Comparison of ENCODE assay signal across 8 cellular contexts in genomic region chr7:43584733-43585132, GRCh38. TPM values are rescaled to one million over a fixed set of nuclear protein-coding genes. Genes with fewer than 3 reads are reported as not detected.
DNase-seq lines count a peak whose midpoint lies in the region; ATAC-seq, FAIRE-seq and TF ChIP-seq lines count a peak whose summit lies in the region.
"Not testable (repeated sequence)": the region's sequence is repeated elsewhere in the genome, so short reads cannot be mapped to it uniquely, and the experiment has no call there.

No MANE protein-coding gene starts in this region.

- H3K9me3 ChIP-seq in A673 (ENCODE audit: low read depth, low read length, poor library complexity, severe bottlenecking); PC-9 (ENCODE audit: insufficient read depth, low read depth); left ventricle myocardium inferior (replicated peaks); spleen: not testable (repeated sequence)

- H3K4me3 Mint-ChIP-seq in activated T-helper 1 cell treated with anti-CD3 and anti-CD28 coated beads, Interleukin-12 subunit alpha, Interleukin-12 subunit beta, Interleukin-2, Interleukin-4 antibody, amounts not matched to agents 30 ng/mL and 10 ng/mL and 1 ng/mL, durations not matched to agents 14 hours and 24 hours and 36 hours, result peak overlapping the region; percentile 96
- H3K4me3 Mint-ChIP-seq in naive B cell, result peak overlapping the region; percentile 93 to 99 (median 97)

- H3K4me1 Mint-ChIP-seq in activated T-helper 1 cell treated with anti-CD3 and anti-CD28 coated beads, Interleukin-12 subunit alpha, Interleukin-12 subunit beta, Interleukin-2, Interleukin-4 antibody, amounts not matched to agents 30 ng/mL and 10 ng/mL and 1 ng/mL, durations not matched to agents 14 hours and 24 hours and 36 hours (ENCODE audit: low read depth), result peaks cover 50% of the 10 kb centered on the region
- peaks cover 44 to 49% (median 47%) of the 10 kb centered on the region in 3 donors for H3K4me1 Mint-ChIP-seq in naive B cell

- H3K36me3 ChIP-seq in A673 (ENCODE audit: insufficient read depth, low read length, poor library complexity, severe bottlenecking); PC-9 (ENCODE audit: low read depth); left ventricle myocardium inferior; spleen: not testable (repeated sequence)

- H3K4me1 ChIP-seq in A673 (ENCODE audit: insufficient read depth, low read length, poor library complexity, severe bottlenecking), result peaks cover 35% of the 10 kb centered on the region
- peaks cover 46% of the 10 kb centered on the region for H3K4me1 ChIP-seq in PC-9 (replicated peaks; ENCODE audit: insufficient read depth)
- H3K4me1 ChIP-seq in left ventricle myocardium inferior, result peaks cover 26% of the 10 kb centered on the region
- H3K4me1 ChIP-seq in spleen, result peaks cover 37 to 64% (median 58%) of the 10 kb centered on the region in 6 donors

- peaks cover 33% of the 10 kb centered on the region for H4K20me1 ChIP-seq in PC-9 (ENCODE audit: insufficient read depth)

- CTCF ChIA-PET in A673 (lab: Charles Lee), result interaction anchor here (0.6 to 1.6 kb wide), 3 partner anchors 54 to 244 kb away, joined by 3 to 8 read pairs (median 4); no protein-coding TSS in a partner anchor
- CTCF ChIA-PET in PC-9 (lab: Charles Lee), result not testable (repeated sequence)

- H3F3A ChIP-seq in PC-9 (ENCODE audit: insufficient read depth, low read depth), result peaks cover 29% of the 10 kb centered on the region

- WGBS in spleen, 5 donors, result 58 to 74% (median 70%) methylated on average over 11 of the region's 11 CpGs

- H3K27me3 Mint-ChIP-seq in activated T-helper 1 cell treated with anti-CD3 and anti-CD28 coated beads, Interleukin-12 subunit alpha, Interleukin-12 subunit beta, Interleukin-2, Interleukin-4 antibody, amounts not matched to agents 30 ng/mL and 10 ng/mL and 1 ng/mL, durations not matched to agents 14 hours and 24 hours and 36 hours (ENCODE audit: insufficient read depth), result peaks cover 21% of the 10 kb centered on the region
- H3K27me3 Mint-ChIP-seq in naive B cell, result not testable (repeated sequence)

- TF ChIP-seq POLR2A in spleen (IDR thresholded peaks at IDR 0.05), result not testable (repeated sequence)

- FAIRE-seq in GM18507 (lab: Jason Lieb, UNC), result peak; percentile 31

- peak overlapping the region; percentile 96 for H3K27ac Mint-ChIP-seq in activated T-helper 1 cell treated with anti-CD3 and anti-CD28 coated beads, Interleukin-12 subunit alpha, Interleukin-12 subunit beta, Interleukin-2, Interleukin-4 antibody, amounts not matched to agents 30 ng/mL and 10 ng/mL and 1 ng/mL, durations not matched to agents 14 hours and 24 hours and 36 hours
- H3K27ac Mint-ChIP-seq in naive B cell, result peak overlapping the region in 4 of 6 donors; percentile 96 to 98 (median 98)

- not testable (repeated sequence) for H3K27ac ChIP-seq in A673 (ENCODE audit: low read depth, low read length, poor library complexity, severe bottlenecking)
- peak overlapping the region; percentile 78 for H3K27ac ChIP-seq in PC-9
- H3K27ac ChIP-seq in left ventricle myocardium inferior (replicated peaks), result peak overlapping the region; percentile 98
- peak overlapping the region; percentile 85 to 100 (median 99) for H3K27ac ChIP-seq in spleen

- peaks cover 67% of the 10 kb centered on the region for H3K79me2 ChIP-seq in PC-9 (ENCODE audit: low read depth)

- not testable (repeated sequence) for BruUV-seq in A673 (replicated peaks; lab: Mats Ljungman, UMichigan); PC-9 (replicated peaks; lab: Mats Ljungman, UMichigan)

- H3K4me2 ChIP-seq in PC-9, result peak overlapping the region; percentile 89

- not testable (repeated sequence) for DNase-seq in A673 (ENCODE audit: low spot score); GM18507 (ENCODE audit: extremely low spot score, insufficient read length, low read depth); PC-9; activated T-helper 1 cell treated with anti-CD3 and anti-CD28 coated beads, Interleukin-12 subunit alpha, Interleukin-12 subunit beta, Interleukin-2, Interleukin-4 antibody, amounts not matched to agents 30 ng/mL and 10 ng/mL and 1 ng/mL, durations not matched to agents 14 hours and 24 hours and 36 hours (ENCODE audit: low spot score); choroid plexus epithelial cell (ENCODE audit: low read depth); left ventricle myocardium inferior; naive B cell; spleen

- POLR2A ChIA-PET in A673 (lab: Charles Lee; ENCODE audit: low non-redundant PET), result not testable (repeated sequence)
- POLR2A ChIA-PET in PC-9 (lab: Charles Lee; ENCODE audit: unreplicated experiment), result interaction anchor here (0.7 kb wide), 3 partner anchors 37 to 320 kb away, joined by 3 to 5 read pairs (median 3); no protein-coding TSS in a partner anchor

- ATAC-seq in naive B cell (ENCODE audit: low read depth in 2 of 2), result not testable (repeated sequence)

- not testable (repeated sequence) for H2AFZ ChIP-seq in PC-9

- peaks cover 21% of the 10 kb centered on the region for H3K36me3 Mint-ChIP-seq in activated T-helper 1 cell treated with anti-CD3 and anti-CD28 coated beads, Interleukin-12 subunit alpha, Interleukin-12 subunit beta, Interleukin-2, Interleukin-4 antibody, amounts not matched to agents 30 ng/mL and 10 ng/mL and 1 ng/mL, durations not matched to agents 14 hours and 24 hours and 36 hours (ENCODE audit: low read depth)
- not testable (repeated sequence) for H3K36me3 Mint-ChIP-seq in naive B cell

- TF ChIP-seq CTCF in A673 (conservative IDR thresholded peaks at IDR 0.05; ENCODE audit: low read depth, low read length); PC-9 (conservative IDR thresholded peaks at IDR 0.05); choroid plexus epithelial cell (conservative IDR thresholded peaks at IDR 0.05; ENCODE audit: low read depth, low read length); left ventricle myocardium inferior (IDR thresholded peaks at IDR 0.05; ENCODE audit: borderline replicate concordance); spleen (IDR thresholded peaks at IDR 0.05 in 8 of 11, conservative IDR thresholded peaks at IDR 0.05 in 3 of 11): not testable (repeated sequence)

- H3K9me3 Mint-ChIP-seq in activated T-helper 1 cell treated with anti-CD3 and anti-CD28 coated beads, Interleukin-12 subunit alpha, Interleukin-12 subunit beta, Interleukin-2, Interleukin-4 antibody, amounts not matched to agents 30 ng/mL and 10 ng/mL and 1 ng/mL, durations not matched to agents 14 hours and 24 hours and 36 hours; naive B cell: not testable (repeated sequence)

- not testable (repeated sequence) for H3K27me3 ChIP-seq in A673 (replicated peaks; ENCODE audit: insufficient read depth, low read depth, low read length, poor library complexity); PC-9 (ENCODE audit: insufficient read depth, low read depth); left ventricle myocardium inferior (ENCODE audit: low read depth); spleen (replicated peaks in 1 of 7)

- peak overlapping the region; percentile 89 for H3K4me3 ChIP-seq in A673 (ENCODE audit: low read depth, low read length, poor library complexity, severe bottlenecking)
- peak overlapping the region; percentile 93 for H3K4me3 ChIP-seq in PC-9
- peak overlapping the region; percentile 93 for H3K4me3 ChIP-seq in choroid plexus epithelial cell (ENCODE audit: low read depth, low read length)
- H3K4me3 ChIP-seq in left ventricle myocardium inferior, result peak overlapping the region; percentile 93
- peak overlapping the region; percentile 79 to 98 (median 91) for H3K4me3 ChIP-seq in spleen

- not testable (repeated sequence) for H3K9me2 ChIP-seq in PC-9 (ENCODE audit: insufficient read depth)

- intact Hi-C loops in A673 (cut with micrococcal nuclease; ENCODE audit: unreplicated experiment); activated T-helper 1 cell treated with anti-CD3 and anti-CD28 coated beads, Interleukin-12 subunit alpha, Interleukin-12 subunit beta, Interleukin-2, Interleukin-4 antibody, amounts not matched to agents 30 ng/mL and 10 ng/mL and 1 ng/mL, durations not matched to agents 14 hours and 24 hours and 36 hours (cut with micrococcal nuclease); left ventricle myocardium inferior (cut with micrococcal nuclease): not testable (repeated sequence)
- intact Hi-C loops in PC-9 (cut with micrococcal nuclease; ENCODE audit: unreplicated experiment) (loop anchor here (5.0 kb wide), 1 partner anchor 358 kb away; no protein-coding TSS in a partner anchor), spleen (cut with DNase I; ENCODE audit: low total_unique reads) (loop anchor here (10.0 kb wide), 2 partner anchors 50 to 250 kb away; no protein-coding TSS in a partner anchor)

RNA-seq across cellular contexts. Expression of gene STK17A, which starts 1.8 kb away (rescaled TPM):
- total RNA-seq in A673 (2021) (17.1 and 27.3 TPM in 2 replicates), PC-9 (2021) (15.8 and 18.8 TPM in 2 replicates), left ventricle myocardium inferior (32.3 TPM), spleen (10 to 100 TPM; 45.5 to 70.1 (median 63.8) TPM)
- 44.8 and 47.8 TPM in 2 replicates for total RNA-seq in activated T-helper 1 cell treated with anti-CD3 and anti-CD28 coated beads, Interleukin-12 subunit alpha, Interleukin-12 subunit beta, Interleukin-2, Interleukin-4 antibody, amounts not matched to agents 30 ng/mL and 10 ng/mL and 1 ng/mL, durations not matched to agents 14 hours and 24 hours and 36 hours
- polyA plus RNA-seq in naive B cell (ENCODE audit: low read depth in 6 of 6) (100 to 1,000 TPM; 263 to 424 (median 353) TPM), spleen (10 to 100 TPM; 33.4 to 41.9 (median 40.2) TPM)
